30 cellular contexts compared by ENCODE assay signal in the genomic region with DNA sequence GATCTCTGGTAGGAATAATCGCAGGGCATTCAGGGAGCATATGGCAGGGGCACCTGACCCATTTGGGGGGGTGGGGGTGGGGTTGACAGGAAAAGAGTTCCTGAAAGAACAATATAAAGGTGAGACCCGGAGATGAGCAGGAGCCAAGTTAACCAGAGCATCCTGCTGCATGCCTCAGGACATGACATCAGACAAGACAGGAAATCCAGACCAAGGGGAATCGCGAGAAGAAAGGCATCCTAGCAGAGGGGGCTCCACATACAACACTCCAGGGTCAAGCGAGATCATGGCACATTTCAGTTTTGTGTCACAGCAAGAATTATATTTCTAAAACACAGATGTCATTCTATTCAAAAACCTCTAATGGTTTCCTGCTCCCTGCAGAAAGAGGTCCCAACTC.
"Had no signal": no experiment of that assay in that cellular context is flagged by ENCODE, and none has a peak within 500 bp of the region (broad histone marks: within the 10 kb centered on the region; RNA-seq: fewer than 3 reads in every experiment).

No MANE protein-coding gene starts in this region.

- H3K27ac ChIP-seq: brain microvascular endothelial cell, dorsolateral prefrontal cortex, esophagus muscularis mucosa, foreskin keratinocyte, gastrocnemius medialis, heart left ventricle had no signal

- H3K9me3 ChIP-seq: esophagus muscularis mucosa, gastrocnemius medialis, heart left ventricle had no signal

- ATAC-seq: activated CD4-positive, alpha-beta T cell treated with anti-CD3 and anti-CD28 coated beads for 36 hours; activated CD8-positive, alpha-beta T cell treated with anti-CD3 and anti-CD28 coated beads for 36 hours; activated T-cell treated with anti-CD3 and anti-CD28 coated beads, Interleukin-2, amount 50 U/mL, for 4 hours; activated T-helper 17 cell treated with anti-CD3 and anti-CD28 coated beads, Interleukin-2, amount 50 U/mL, for 72 hours; foreskin keratinocyte had no signal

- H3K4me3 ChIP-seq: dorsolateral prefrontal cortex, esophagus muscularis mucosa, gastrocnemius medialis, heart left ventricle had no signal

- DNase-seq: activated CD4-positive, alpha-beta T cell treated with anti-CD3 and anti-CD28 coated beads for 36 hours; activated CD4-positive, alpha-beta T cell treated with anti-CD3 and anti-CD28 coated beads, Interleukin-2, amount 10 ng/mL, durations not matched to agents 7 days and 5 days; activated CD4-positive, alpha-beta T cell treated with anti-CD3 and anti-CD28 coated beads, Interleukin-2, amount 50 U/mL, for 48 hours; activated CD4-positive, CD25-positive, alpha-beta regulatory T cell; activated CD4-positive, CD25-positive, alpha-beta regulatory T cell treated with anti-CD3 and anti-CD28 coated beads, Interleukin-2, amount 50 U/mL, for 72 hours; activated CD8-positive, alpha-beta memory T cell treated with anti-CD3 and anti-CD28 coated beads for 24 hours; activated CD8-positive, alpha-beta T cell treated with anti-CD3 and anti-CD28 coated beads for 36 hours; activated effector memory CD4-positive, alpha-beta T cell treated with Interleukin-2 at 50 U/mL for 16 hours; activated gamma-delta T cell treated with Interleukin-2 at 50 U/mL for 16 hours; activated naive CD4-positive, alpha-beta T cell treated with anti-CD3 and anti-CD28 coated beads, Interleukin-2, amount 50 U/mL, for 16 hours; activated naive CD4-positive, alpha-beta T cell treated with Interleukin-2 at 50 U/mL for 16 hours; activated T-cell treated with anti-CD3 and anti-CD28 coated beads, Interleukin-2, amount 50 U/mL, for 4 hours; amniotic stem cell; anterior cingulate cortex; brain microvascular endothelial cell; caudate nucleus; cortex of kidney; dorsolateral prefrontal cortex; effector memory CD4-positive, alpha-beta T cell; endodermal cell; erythroblast; foreskin keratinocyte; gastrocnemius medialis; glutamatergic neuron; heart left ventricle; T-helper 2 cell had no signal

- H3K36me3 ChIP-seq: brain microvascular endothelial cell, esophagus muscularis mucosa, gastrocnemius medialis, heart left ventricle had no signal

- FAIRE-seq: astrocyte, colon had no signal

- H3K4me1 ChIP-seq: esophagus muscularis mucosa, foreskin keratinocyte, gastrocnemius medialis, heart left ventricle had no signal

- H3K27me3 ChIP-seq: brain microvascular endothelial cell, esophagus muscularis mucosa, gastrocnemius medialis, heart left ventricle had no signal
